Comparison of ENCODE assay signal across 13 cellular contexts in the genomic region with DNA sequence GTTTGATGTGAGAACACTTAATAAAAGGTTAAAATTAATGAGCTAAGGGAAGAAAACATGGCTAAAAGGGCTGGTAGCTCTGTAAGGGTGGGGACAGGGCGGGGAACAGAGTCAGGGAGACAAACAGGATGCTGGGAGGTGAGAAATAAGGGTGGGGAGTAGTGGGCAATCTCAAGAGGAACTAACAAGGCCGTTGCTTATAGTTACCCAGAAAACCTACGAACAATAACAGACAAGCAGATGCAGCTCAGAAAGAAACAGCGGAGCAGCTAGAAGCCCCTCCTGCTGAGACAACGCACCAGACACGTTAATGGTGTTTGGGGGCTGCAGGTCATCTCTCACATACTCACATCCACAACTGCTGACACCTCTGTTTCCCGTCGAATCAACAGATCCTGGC. TPM values are rescaled to one million over a fixed set of nuclear protein-coding genes. Genes with fewer than 3 reads are reported as not detected.
DNase-seq lines count a peak whose midpoint lies in the region; ATAC-seq and TF ChIP-seq lines count a peak whose summit lies in the region.
"Had no signal": no experiment of that assay in that cellular context is flagged by ENCODE, and none has a peak within 500 bp of the region (broad histone marks: within the 10 kb centered on the region; RNA-seq: fewer than 3 reads in every experiment).

No MANE protein-coding gene starts in this region.

- intact Hi-C loops in activated naive CD4-positive, alpha-beta T cell treated with anti-CD3 and anti-CD28 coated beads for 36 hours (cut with micrococcal nuclease), result loop anchor here (2.0 kb wide), 1 partner anchor 29 kb away; no protein-coding TSS in a partner anchor
- intact Hi-C loops in spleen (cut with DNase I; ENCODE audit: low total_unique reads), result no loop called here

- TF ChIP-seq POLR2A in spleen (IDR thresholded peaks at IDR 0.05), result no peak

- H3K4me3 ChIP-seq in effector memory CD4-positive, alpha-beta T cell (ENCODE audit: insufficient read depth, low read depth, low read length, poor library complexity, severe bottlenecking), result peak overlapping the region; percentile 29
- peak overlapping the region in 3 of 8 donors; percentile 0 to 18 (median 7) for H3K4me3 ChIP-seq in spleen
- H3K4me3 ChIP-seq: adrenal gland, smooth muscle cell had no signal

- no peak overlapping the region for H3K27ac Mint-ChIP-seq in activated naive CD4-positive, alpha-beta T cell treated with anti-CD3 and anti-CD28 coated beads for 36 hours

- H3K4me3 Mint-ChIP-seq in activated naive CD4-positive, alpha-beta T cell treated with anti-CD3 and anti-CD28 coated beads for 36 hours, result peak overlapping the region; percentile 78

- H3K9me3 ChIP-seq in effector memory CD4-positive, alpha-beta T cell (ENCODE audit: control insufficient read depth, low read length), result no peaks in the 10 kb centered on the region
- H3K9me3 ChIP-seq in spleen, result no peaks in the 10 kb centered on the region
- H3K9me3 ChIP-seq: adrenal gland had no signal

- no peaks in the 10 kb centered on the region for H3K27me3 ChIP-seq in effector memory CD4-positive, alpha-beta T cell (replicated peaks; ENCODE audit: control insufficient read depth, insufficient read depth, low read length, poor library complexity, severe bottlenecking)
- no peaks in the 10 kb centered on the region for H3K27me3 ChIP-seq in spleen (replicated peaks in 1 of 7)
- H3K27me3 ChIP-seq: adrenal gland had no signal

- peaks cover 37% of the 10 kb centered on the region for H3K4me1 ChIP-seq in effector memory CD4-positive, alpha-beta T cell (ENCODE audit: control insufficient read depth, insufficient read depth, low read length, poor library complexity, severe bottlenecking)
- H3K4me1 ChIP-seq in spleen, result peaks cover 0 to 42% (median 10%) of the 10 kb centered on the region in 6 donors
- H3K4me1 ChIP-seq: adrenal gland had no signal

- CTCF ChIA-PET in activated naive CD4-positive, alpha-beta T cell treated with anti-CD3 and anti-CD28 coated beads for 36 hours (lab: Charles Lee), result interaction anchor here (0.6 to 1.6 kb wide), 2 partner anchors 10 to 691 kb away, joined by 4 to 6 read pairs; no protein-coding TSS in a partner anchor

- TF ChIP-seq CTCF in spleen (IDR thresholded peaks at IDR 0.05 in 8 of 11, conservative IDR thresholded peaks at IDR 0.05 in 3 of 11), result no peak

- H3K9me3 Mint-ChIP-seq in activated naive CD4-positive, alpha-beta T cell treated with anti-CD3 and anti-CD28 coated beads for 36 hours, result no peaks in the 10 kb centered on the region

- no peak for ATAC-seq in HG02623 (IDR thresholded peaks at IDR 0.05; ENCODE audit: unreplicated experiment)
- ATAC-seq in HG03521 (IDR thresholded peaks at IDR 0.05; ENCODE audit: unreplicated experiment), result no peak
- no peak for ATAC-seq in HG03196 (IDR thresholded peaks at IDR 0.05; ENCODE audit: unreplicated experiment)

- H3K36me3 Mint-ChIP-seq in activated naive CD4-positive, alpha-beta T cell treated with anti-CD3 and anti-CD28 coated beads for 36 hours (ENCODE audit: low read depth), result no peaks in the 10 kb centered on the region

- H3K4me1 Mint-ChIP-seq in activated naive CD4-positive, alpha-beta T cell treated with anti-CD3 and anti-CD28 coated beads for 36 hours (ENCODE audit: low read depth), result peaks cover 50% of the 10 kb centered on the region

- DNase-seq in activated naive CD4-positive, alpha-beta T cell treated with anti-CD3 and anti-CD28 coated beads for 36 hours, result no peak
- DNase-seq in activated naive CD4-positive, alpha-beta T cell treated with anti-CD3 and anti-CD28 coated beads, Interleukin-2, amount 50 U/mL, for 16 hours, result no peak
- DNase-seq in T-helper 9 cell, result peak; percentile 18
- DNase-seq in effector memory CD4-positive, alpha-beta T cell, result peak in 2 of 3 donors; percentile 12 to 37
- DNase-seq in spleen, result no peak
- DNase-seq: adrenal gland, erythroblast, mesenchymal stem cell, NCI-H1105 treated with DMSO at 0.1 percent for 48 hours had no signal

- peak overlapping the region; percentile 84 for H3K27ac ChIP-seq in effector memory CD4-positive, alpha-beta T cell (ENCODE audit: insufficient read depth, low read length, poor library complexity, severe bottlenecking)
- H3K27ac ChIP-seq in spleen, result peak overlapping the region in 5 of 8 donors; percentile 19 to 69 (median 65)
- H3K27ac ChIP-seq: adrenal gland had no signal

- H3K27me3 Mint-ChIP-seq in activated naive CD4-positive, alpha-beta T cell treated with anti-CD3 and anti-CD28 coated beads for 36 hours (ENCODE audit: low read depth), result no peaks in the 10 kb centered on the region

- no peaks in the 10 kb centered on the region for H3K36me3 ChIP-seq in effector memory CD4-positive, alpha-beta T cell (ENCODE audit: control insufficient read depth, insufficient read depth, low read length)
- no peaks in the 10 kb centered on the region for H3K36me3 ChIP-seq in spleen
- H3K36me3 ChIP-seq: adrenal gland had no signal

- WGBS in spleen, 5 donors, result 34 to 45% (median 36%) methylated on average over 8 of the region's 8 CpGs

RNA-seq across cellular contexts. Expression of a gene that starts 9.7 kb away (rescaled TPM):
- 10 to 100 TPM; 15.2 to 15.8 TPM for total RNA-seq in activated naive CD4-positive, alpha-beta T cell treated with anti-CD3 and anti-CD28 coated beads for 36 hours
- total RNA-seq in spleen, result 10 to 100 TPM; 60.6 to 87.5 (median 77.9) TPM
- polyA plus RNA-seq in spleen, result 10 to 100 TPM in 1 of 3 donors, 1 to 10 TPM in 2; 8.0 to 16.4 (median 9.5) TPM

Comparison
In these comparisons a context has a peak if more than half of its experiments do, and no peak if none do; other contexts are left out.
1. DNase-seq: peak in T-helper 9 cell (single experiment) and effector memory CD4-positive, alpha-beta T cell (2 of 3); none in activated naive CD4-positive, alpha-beta T cell treated with anti-CD3 and anti-CD28 coated beads for 36 hours (single experiment), activated naive CD4-positive, alpha-beta T cell treated with anti-CD3 and anti-CD28 coated beads, Interleukin-2, amount 50 U/mL, for 16 hours (single experiment) and spleen (single experiment).